17 cellular contexts compared by ENCODE assay signal in the genomic region with DNA sequence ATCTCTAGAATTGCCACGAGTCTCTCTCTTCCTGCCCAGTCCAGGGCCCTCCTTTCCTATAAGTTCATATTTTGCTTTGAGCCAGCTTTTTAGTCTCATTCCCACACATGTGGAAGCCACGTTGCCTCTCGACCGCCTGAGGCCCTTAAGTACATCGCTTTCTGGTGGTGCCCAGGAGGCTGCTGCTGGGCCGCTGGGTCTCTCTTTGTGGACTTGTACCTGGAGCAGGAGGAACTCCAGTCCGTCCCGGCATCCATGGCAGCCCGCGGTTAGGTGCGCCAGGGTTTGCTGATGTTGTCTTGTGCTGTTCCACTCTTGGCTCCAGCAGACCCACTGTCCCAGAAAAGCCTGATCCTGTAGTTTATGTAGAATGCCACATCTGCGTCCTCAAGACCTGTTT. TPM values are rescaled to one million over a fixed set of nuclear protein-coding genes. Genes with fewer than 3 reads are reported as not detected.
DNase-seq lines count a peak whose midpoint lies in the region; ATAC-seq and TF ChIP-seq lines count a peak whose summit lies in the region.
"Had no signal": no experiment of that assay in that cellular context is flagged by ENCODE, and none has a peak within 500 bp of the region (broad histone marks: within the 10 kb centered on the region; RNA-seq: fewer than 3 reads in every experiment).

No MANE protein-coding gene starts in this region.

- H3K9me3 ChIP-seq in Caco-2 (no peaks in the 10 kb centered on the region), MM.1S (replicated peaks; ENCODE audit: insufficient read depth, low read length) (no peaks in the 10 kb centered on the region)
- H3K9me3 ChIP-seq: BE2C, SJCRH30 had no signal

- H3K36me3 ChIP-seq in Caco-2 (ENCODE audit: control insufficient read depth, insufficient read depth, low read length) (peaks cover 4% of the 10 kb centered on the region; the same call in 1 of the 2 replicates), MM.1S (replicated peaks; ENCODE audit: insufficient read depth, low read length) (peaks cover 17% of the 10 kb centered on the region; the same call in 1 of the 2 replicates)

- H3K9ac ChIP-seq in MM.1S (ENCODE audit: low read length): no peak overlapping the region
- H3K9ac ChIP-seq: KMS-11 had no signal

- CTCF ChIA-PET in Caco-2 (lab: Charles Lee): no interaction called here
- CTCF ChIA-PET in activated CD4-positive, alpha-beta memory T cell treated with anti-CD3 and anti-CD28 coated beads, Interleukin-2, amount 10 ng/mL, durations not matched to agents 7 days and 5 days (lab: Charles Lee): interaction anchor here (1.6 kb wide), 1 partner anchor 28 kb away, joined by 4 read pairs; no protein-coding TSS in a partner anchor

- H3K27ac ChIP-seq in MM.1S (ENCODE audit: low read length): peak overlapping the region; percentile 36; the same call in 1 of the 2 replicates
- H3K27ac ChIP-seq: KMS-11, RWPE1, SJCRH30 had no signal

- no peaks in the 10 kb centered on the region for H3K79me2 ChIP-seq in MM.1S (ENCODE audit: low read length)

- no peak overlapping the region for H2AFZ ChIP-seq in MM.1S (ENCODE audit: low read length)

- H3K36me3 Mint-ChIP-seq in Caco-2 (ENCODE audit: insufficient read depth, unreplicated experiment): peaks cover 54% of the 10 kb centered on the region
- peaks cover 32% of the 10 kb centered on the region for H3K36me3 Mint-ChIP-seq in chondrocyte (ENCODE audit: low read depth)
- peaks cover 55 to 75% of the 10 kb centered on the region in 2 donors for H3K36me3 Mint-ChIP-seq in stimulated activated naive B cell treated with anti-CD40 and anti-IgM and Interleukin-4, amounts not matched to agents 10 μg/mL and 1 μg/mL and 100 μg/mL, for 72 hours
- peaks cover 41% of the 10 kb centered on the region for H3K36me3 Mint-ChIP-seq in activated CD4-positive, alpha-beta memory T cell treated with anti-CD3 and anti-CD28 coated beads, Interleukin-2, amount 10 ng/mL, durations not matched to agents 7 days and 5 days (ENCODE audit: low read depth)
- peaks cover 61% of the 10 kb centered on the region for H3K36me3 Mint-ChIP-seq in activated CD4-positive, alpha-beta T cell treated with anti-CD3 and anti-CD28 coated beads, Interleukin-2, amount 10 ng/mL, durations not matched to agents 24 days and 14 days (ENCODE audit: low read depth)

- H3K4me3 ChIP-seq in Caco-2 (ENCODE audit: low read depth, low read length): no peak overlapping the region
- no peak overlapping the region for H3K4me3 ChIP-seq in MM.1S (ENCODE audit: low read length)
- H3K4me3 ChIP-seq: SJCRH30 had no signal

- H4K20me1 ChIP-seq in MM.1S (ENCODE audit: insufficient read depth, low read length): 0 out of 2 replicates have a peak, but pooled peaks cover 7% of the 10 kb centered on the region

- POLR2A ChIA-PET in Caco-2 (lab: Charles Lee): no interaction called here
- POLR2A ChIA-PET in activated CD4-positive, alpha-beta memory T cell treated with anti-CD3 and anti-CD28 coated beads, Interleukin-2, amount 10 ng/mL, durations not matched to agents 7 days and 5 days (lab: Charles Lee): no interaction called here

- no peak overlapping the region for H3K27ac Mint-ChIP-seq in Caco-2 (ENCODE audit: unreplicated experiment)
- no peak overlapping the region for H3K27ac Mint-ChIP-seq in chondrocyte (ENCODE audit: unreplicated experiment)
- peak overlapping the region; percentile 7 for H3K27ac Mint-ChIP-seq in stimulated activated naive B cell treated with anti-CD40 and anti-IgM and Interleukin-4, amounts not matched to agents 10 μg/mL and 1 μg/mL and 100 μg/mL, for 72 hours
- no peak overlapping the region for H3K27ac Mint-ChIP-seq in activated CD4-positive, alpha-beta memory T cell treated with anti-CD3 and anti-CD28 coated beads, Interleukin-2, amount 10 ng/mL, durations not matched to agents 7 days and 5 days
- no peak overlapping the region for H3K27ac Mint-ChIP-seq in activated CD4-positive, alpha-beta T cell treated with anti-CD3 and anti-CD28 coated beads, Interleukin-2, amount 10 ng/mL, durations not matched to agents 24 days and 14 days
- H3K27ac Mint-ChIP-seq: CD8-positive, alpha-beta memory T cell; HFFc6 had no signal

- 0 out of 2 replicates have a peak overlapping the region, but pooled peaks have one; percentile 7 for H3K4me2 ChIP-seq in MM.1S (ENCODE audit: low read depth, low read length)
- H3K4me2 ChIP-seq: KMS-11 had no signal

- no peaks in the 10 kb centered on the region for H3K9me2 ChIP-seq in MM.1S (replicated peaks; ENCODE audit: insufficient read depth, low read length)

- H3K4me3 Mint-ChIP-seq in Caco-2 (ENCODE audit: unreplicated experiment) (no peak overlapping the region), chondrocyte (ENCODE audit: unreplicated experiment) (no peak overlapping the region)
- no peak overlapping the region for H3K4me3 Mint-ChIP-seq in stimulated activated naive B cell treated with anti-CD40 and anti-IgM and Interleukin-4, amounts not matched to agents 10 μg/mL and 1 μg/mL and 100 μg/mL, for 72 hours
- H3K4me3 Mint-ChIP-seq in activated CD4-positive, alpha-beta memory T cell treated with anti-CD3 and anti-CD28 coated beads, Interleukin-2, amount 10 ng/mL, durations not matched to agents 7 days and 5 days: no peak overlapping the region
- H3K4me3 Mint-ChIP-seq in activated CD4-positive, alpha-beta T cell treated with anti-CD3 and anti-CD28 coated beads, Interleukin-2, amount 10 ng/mL, durations not matched to agents 24 days and 14 days: no peak overlapping the region
- H3K4me3 Mint-ChIP-seq: CD8-positive, alpha-beta memory T cell; HFFc6 had no signal

- H3F3A ChIP-seq in MM.1S (ENCODE audit: insufficient read depth, low read length): peaks cover 23% of the 10 kb centered on the region

- TSS peak; percentile 87 for BruUV-seq in Caco-2 (replicated peaks; lab: Mats Ljungman, UMichigan)

- no peak for TF ChIP-seq CTCF in Caco-2 (IDR thresholded peaks at IDR 0.05; ENCODE audit: insufficient read depth in 1 of 2, low read depth in 1 of 2, low read length in 1 of 2, severe bottlenecking in 1 of 2, unreplicated experiment in 1 of 2)
- no peak for TF ChIP-seq CTCF in MM.1S (IDR thresholded peaks at IDR 0.05; ENCODE audit: low read length)
- TF ChIP-seq CTCF in chondrocyte (IDR thresholded peaks at IDR 0.05): no peak

- no peaks in the 10 kb centered on the region for H3K27me3 ChIP-seq in Caco-2 (replicated peaks; ENCODE audit: control insufficient read depth, insufficient read depth, low read length)
- no peaks in the 10 kb centered on the region for H3K27me3 ChIP-seq in MM.1S (replicated peaks; ENCODE audit: insufficient read depth, low read length)
- H3K27me3 ChIP-seq: BE2C, SJCRH30 had no signal

- ATAC-seq in stimulated activated naive B cell treated with anti-CD40 and anti-IgM and Interleukin-4, amounts not matched to agents 10 μg/mL and 1 μg/mL and 100 μg/mL, for 72 hours (replicated peaks): no peak

- H3K27me3 Mint-ChIP-seq in Caco-2 (ENCODE audit: insufficient read depth, unreplicated experiment): no peaks in the 10 kb centered on the region
- H3K27me3 Mint-ChIP-seq in chondrocyte (ENCODE audit: low read depth): no peaks in the 10 kb centered on the region
- H3K27me3 Mint-ChIP-seq in stimulated activated naive B cell treated with anti-CD40 and anti-IgM and Interleukin-4, amounts not matched to agents 10 μg/mL and 1 μg/mL and 100 μg/mL, for 72 hours: no peaks in the 10 kb centered on the region
- no peaks in the 10 kb centered on the region for H3K27me3 Mint-ChIP-seq in activated CD4-positive, alpha-beta memory T cell treated with anti-CD3 and anti-CD28 coated beads, Interleukin-2, amount 10 ng/mL, durations not matched to agents 7 days and 5 days
- no peaks in the 10 kb centered on the region for H3K27me3 Mint-ChIP-seq in activated CD4-positive, alpha-beta T cell treated with anti-CD3 and anti-CD28 coated beads, Interleukin-2, amount 10 ng/mL, durations not matched to agents 24 days and 14 days
- H3K27me3 Mint-ChIP-seq: CD8-positive, alpha-beta memory T cell had no signal

- H3K4me1 ChIP-seq in Caco-2 (no peaks in the 10 kb centered on the region), MM.1S (ENCODE audit: low read length) (peaks cover 23% of the 10 kb centered on the region)
- H3K4me1 ChIP-seq: SJCRH30 had no signal

- H3K9me3 Mint-ChIP-seq in Caco-2 (ENCODE audit: unreplicated experiment) (no peaks in the 10 kb centered on the region), chondrocyte (ENCODE audit: low read depth) (no peaks in the 10 kb centered on the region)
- H3K9me3 Mint-ChIP-seq in stimulated activated naive B cell treated with anti-CD40 and anti-IgM and Interleukin-4, amounts not matched to agents 10 μg/mL and 1 μg/mL and 100 μg/mL, for 72 hours: no peaks in the 10 kb centered on the region
- no peaks in the 10 kb centered on the region for H3K9me3 Mint-ChIP-seq in activated CD4-positive, alpha-beta memory T cell treated with anti-CD3 and anti-CD28 coated beads, Interleukin-2, amount 10 ng/mL, durations not matched to agents 7 days and 5 days
- H3K9me3 Mint-ChIP-seq in activated CD4-positive, alpha-beta T cell treated with anti-CD3 and anti-CD28 coated beads, Interleukin-2, amount 10 ng/mL, durations not matched to agents 24 days and 14 days: no peaks in the 10 kb centered on the region
- H3K9me3 Mint-ChIP-seq: CD8-positive, alpha-beta memory T cell; HFFc6 had no signal

- DNase-seq in Caco-2 (no peak), MM.1S (no peak), chondrocyte (ENCODE audit: low spot score) (peak; percentile 82), NCI-H1436 treated with DMSO at 0.1 percent for 48 hours (lab: John Stamatoyannopoulos, UW) (no peak)
- DNase-seq in stimulated activated naive B cell treated with anti-CD40 and anti-IgM and Interleukin-4, amounts not matched to agents 10 μg/mL and 1 μg/mL and 100 μg/mL, for 72 hours: no peak
- no peak for DNase-seq in activated CD4-positive, alpha-beta memory T cell treated with anti-CD3 and anti-CD28 coated beads, Interleukin-2, amount 10 ng/mL, durations not matched to agents 7 days and 5 days
- DNase-seq in activated CD4-positive, alpha-beta T cell treated with anti-CD3 and anti-CD28 coated beads, Interleukin-2, amount 10 ng/mL, durations not matched to agents 24 days and 14 days: no peak
- DNase-seq: BE2C; CD8-positive, alpha-beta memory T cell; DMS 273 treated with DMSO at 0.1 percent for 48 hours; HFFc6; NCI-H1105 treated with DMSO at 0.1 percent for 48 hours; NCI-H1930; NCI-H2171; SJCRH30 had no signal

- intact Hi-C loops in Caco-2 (cut with micrococcal nuclease; ENCODE audit: unreplicated experiment): no loop called here
- intact Hi-C loops in activated CD4-positive, alpha-beta T cell treated with anti-CD3 and anti-CD28 coated beads, Interleukin-2, amount 10 ng/mL, durations not matched to agents 24 days and 14 days (cut with micrococcal nuclease): no loop called here

- H3K4me1 Mint-ChIP-seq in Caco-2 (ENCODE audit: low read depth, unreplicated experiment) (no peaks in the 10 kb centered on the region), chondrocyte (ENCODE audit: low read depth) (no peaks in the 10 kb centered on the region)
- peaks cover 14 to 29% of the 10 kb centered on the region in 2 donors for H3K4me1 Mint-ChIP-seq in stimulated activated naive B cell treated with anti-CD40 and anti-IgM and Interleukin-4, amounts not matched to agents 10 μg/mL and 1 μg/mL and 100 μg/mL, for 72 hours
- no peaks in the 10 kb centered on the region for H3K4me1 Mint-ChIP-seq in activated CD4-positive, alpha-beta memory T cell treated with anti-CD3 and anti-CD28 coated beads, Interleukin-2, amount 10 ng/mL, durations not matched to agents 7 days and 5 days
- no peaks in the 10 kb centered on the region for H3K4me1 Mint-ChIP-seq in activated CD4-positive, alpha-beta T cell treated with anti-CD3 and anti-CD28 coated beads, Interleukin-2, amount 10 ng/mL, durations not matched to agents 24 days and 14 days
- H3K4me1 Mint-ChIP-seq: CD8-positive, alpha-beta memory T cell had no signal

RNA-seq across cellular contexts. Expression of a gene that starts 41.0 kb away (rescaled TPM):
- total RNA-seq in Caco-2 (2022) (91.4 and 101 TPM in 2 replicates), chondrocyte (24.6 to 37.7 TPM (median 25.8 TPM) in 3 replicates)
- total RNA-seq in activated CD4-positive, alpha-beta memory T cell treated with anti-CD3 and anti-CD28 coated beads, Interleukin-2, amount 10 ng/mL, durations not matched to agents 7 days and 5 days: 10 to 100 TPM; 52.9 to 57.8 TPM
- total RNA-seq in activated CD4-positive, alpha-beta T cell treated with anti-CD3 and anti-CD28 coated beads, Interleukin-2, amount 10 ng/mL, durations not matched to agents 24 days and 14 days: 162 and 169 TPM in 2 replicates
